8 cellular contexts compared by ENCODE assay signal in the genomic region with DNA sequence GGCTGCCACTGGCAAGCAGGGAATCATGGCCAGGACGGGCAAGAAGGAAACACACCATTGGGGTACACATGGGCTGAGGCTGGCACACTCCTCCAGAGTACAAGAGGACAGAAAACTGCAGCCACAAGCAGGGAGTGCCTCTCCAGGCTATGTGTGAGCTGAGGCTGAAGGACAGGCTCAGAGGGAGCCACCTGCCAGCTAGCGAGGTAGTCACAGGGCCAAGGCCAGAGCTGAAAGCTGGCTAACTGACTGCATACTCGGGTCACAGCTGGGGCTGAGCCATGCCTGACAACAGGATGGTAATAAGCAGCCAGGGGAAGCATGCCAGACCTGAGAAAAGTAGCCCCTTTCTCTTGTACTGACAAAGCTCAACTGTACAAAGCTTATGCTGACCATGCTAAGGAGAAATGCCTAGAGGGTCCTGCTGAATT. TPM values are rescaled to one million over a fixed set of nuclear protein-coding genes. Genes with fewer than 3 reads are reported as not detected.
DNase-seq lines count a peak whose midpoint lies in the region; ATAC-seq lines count a peak whose summit lies in the region.

No MANE protein-coding gene starts in this region.

- 0 out of 2 replicates have a peak, but pooled peaks cover 2% of the 10 kb centered on the region for H3K4me1 ChIP-seq in SJCRH30

- peak; percentile 0 for DNase-seq in NCI-H2107 treated with DMSO at 0.1 percent for 48 hours (lab: John Stamatoyannopoulos, UW; ENCODE audit: unreplicated experiment)
- no peak for DNase-seq in NCI-H2107 (lab: John Stamatoyannopoulos, UW)
- DNase-seq in SJCRH30 = peak; percentile 37 to 56
- peak in 33 of 51 donors; percentile 4 to 65 (median 22) for DNase-seq in hypothalamus (lab: John Stamatoyannopoulos, UW)
- no peak for DNase-seq in stimulated activated naive B cell treated with anti-CD40 and anti-IgM and Interleukin-4, amounts not matched to agents 10 μg/mL and 1 μg/mL and 100 μg/mL, for 72 hours
- DNase-seq in germinal center (ENCODE audit: low spot score) = no peak
- no peak for DNase-seq in 8988T
- no peak for DNase-seq in activated naive CD8-positive, alpha-beta T cell treated with anti-CD3 and anti-CD28 coated beads for 36 hours

- H3K27ac ChIP-seq in SJCRH30 = no peak overlapping the region

- H3K36me3 Mint-ChIP-seq in stimulated activated naive B cell treated with anti-CD40 and anti-IgM and Interleukin-4, amounts not matched to agents 10 μg/mL and 1 μg/mL and 100 μg/mL, for 72 hours = peaks cover 8 to 17% of the 10 kb centered on the region in 2 donors
- H3K36me3 Mint-ChIP-seq in activated naive CD8-positive, alpha-beta T cell treated with anti-CD3 and anti-CD28 coated beads for 36 hours = peaks cover 2% of the 10 kb centered on the region

- H3K4me1 Mint-ChIP-seq in stimulated activated naive B cell treated with anti-CD40 and anti-IgM and Interleukin-4, amounts not matched to agents 10 μg/mL and 1 μg/mL and 100 μg/mL, for 72 hours = peaks cover 2 to 12% of the 10 kb centered on the region in 2 donors
- H3K4me1 Mint-ChIP-seq in activated naive CD8-positive, alpha-beta T cell treated with anti-CD3 and anti-CD28 coated beads for 36 hours = peaks cover 13% of the 10 kb centered on the region

- H3K4me3 Mint-ChIP-seq in stimulated activated naive B cell treated with anti-CD40 and anti-IgM and Interleukin-4, amounts not matched to agents 10 μg/mL and 1 μg/mL and 100 μg/mL, for 72 hours = no peak overlapping the region
- H3K4me3 Mint-ChIP-seq in activated naive CD8-positive, alpha-beta T cell treated with anti-CD3 and anti-CD28 coated beads for 36 hours = no peak overlapping the region

- no peaks in the 10 kb centered on the region for H3K27me3 Mint-ChIP-seq in stimulated activated naive B cell treated with anti-CD40 and anti-IgM and Interleukin-4, amounts not matched to agents 10 μg/mL and 1 μg/mL and 100 μg/mL, for 72 hours
- no peaks in the 10 kb centered on the region for H3K27me3 Mint-ChIP-seq in activated naive CD8-positive, alpha-beta T cell treated with anti-CD3 and anti-CD28 coated beads for 36 hours

- H3K9me3 Mint-ChIP-seq in stimulated activated naive B cell treated with anti-CD40 and anti-IgM and Interleukin-4, amounts not matched to agents 10 μg/mL and 1 μg/mL and 100 μg/mL, for 72 hours = no peaks in the 10 kb centered on the region
- no peaks in the 10 kb centered on the region for H3K9me3 Mint-ChIP-seq in activated naive CD8-positive, alpha-beta T cell treated with anti-CD3 and anti-CD28 coated beads for 36 hours

- H3K27me3 ChIP-seq in SJCRH30 = no peaks in the 10 kb centered on the region

- peak overlapping the region; percentile 47 for H3K27ac Mint-ChIP-seq in stimulated activated naive B cell treated with anti-CD40 and anti-IgM and Interleukin-4, amounts not matched to agents 10 μg/mL and 1 μg/mL and 100 μg/mL, for 72 hours
- H3K27ac Mint-ChIP-seq in activated naive CD8-positive, alpha-beta T cell treated with anti-CD3 and anti-CD28 coated beads for 36 hours = no peak overlapping the region

- no peaks in the 10 kb centered on the region for H3K9me3 ChIP-seq in SJCRH30 (replicated peaks)

- H3K4me3 ChIP-seq in SJCRH30 = no peak overlapping the region

- peak; percentile 10 to 24 for ATAC-seq in stimulated activated naive B cell treated with anti-CD40 and anti-IgM and Interleukin-4, amounts not matched to agents 10 μg/mL and 1 μg/mL and 100 μg/mL, for 72 hours (replicated peaks)

- peaks cover 20% of the 10 kb centered on the region for H3K36me3 ChIP-seq in SJCRH30

RNA-seq across cellular contexts. Expression of gene KIF5B, which starts 52.0 kb away (rescaled TPM):
- total RNA-seq in SJCRH30 (2014; rRNA removed; shearing (Covaris generic)) = 208 and 238 TPM in 2 replicates
- total RNA-seq in activated naive CD8-positive, alpha-beta T cell treated with anti-CD3 and anti-CD28 coated beads for 36 hours = 10 to 100 TPM; 72.9 to 73.7 TPM

Comparison
In these comparisons a context has a peak if more than half of its experiments do, and no peak if none do; other contexts are left out.
1. DNase-seq: peak in NCI-H2107 treated with DMSO at 0.1 percent for 48 hours (single experiment), SJCRH30 (2 of 2) and hypothalamus (33 of 51); none in NCI-H2107 (single experiment), stimulated activated naive B cell treated with anti-CD40 and anti-IgM and Interleukin-4, amounts not matched to agents 10 μg/mL and 1 μg/mL and 100 μg/mL, for 72 hours (single experiment), germinal center (single experiment), 8988T (single experiment) and activated naive CD8-positive, alpha-beta T cell treated with anti-CD3 and anti-CD28 coated beads for 36 hours (single experiment).